In genomic region chr19:45593520-45593919, GRCh38 we compare ENCODE assay signal across 32 cellular contexts. TPM values are rescaled to one million over a fixed set of nuclear protein-coding genes. Genes with fewer than 3 reads are reported as not detected.
"Had no signal": no experiment of that assay in that cellular context is flagged by ENCODE, and none has a peak within 500 bp of the region (broad histone marks: within the 10 kb centered on the region; RNA-seq: fewer than 3 reads in every experiment).

No MANE protein-coding gene starts in this region.

- DNase-seq: naive B cell; naive thymus-derived CD8-positive, alpha-beta T cell; nephron progenitor cell; occipital lobe; psoas muscle; right cardiac atrium; spleen; stimulated activated CD4-positive, alpha-beta T cell treated with anti-CD3 and anti-CD28 coated beads, Interleukin-12 subunit alpha, Interleukin-12 subunit beta, amount 100 ng/mL, for 4 hours; stimulated activated CD4-positive, alpha-beta T cell treated with anti-CD3 and anti-CD28 coated beads, Interleukin-1b, Interleukin-23, amount 100 ng/mL, for 48 hours; stimulated activated CD4-positive, alpha-beta T cell treated with anti-CD3 and anti-CD28 coated beads, Interleukin-4, amount 100 ng/mL, for 1 hour; stimulated activated CD4-positive, alpha-beta T cell treated with anti-CD3 and anti-CD28 coated beads, Interleukin-4, amount 100 ng/mL, for 4 hours; stimulated activated CD8-positive, alpha-beta memory T cell treated with anti-CD3 and anti-CD28 coated beads, Interleukin-4, amount 100 ng/mL, for 48 hours; stimulated activated naive CD4-positive, alpha-beta T cell; stimulated activated naive CD8-positive, alpha-beta T cell treated with anti-CD3 and anti-CD28 coated beads, Interleukin-15, amount 100 ng/mL, for 72 hours; stimulated activated naive CD8-positive, alpha-beta T cell treated with anti-CD3 and anti-CD28 coated beads, Interleukin-15, Interleukin-2, amounts not matched to agents 100 U/mL and 50 U/mL, for 24 hours; substantia nigra; testis; tibial artery; transverse colon; upper lobe of right lung; uterus had no signal

- H3K27ac ChIP-seq: parathyroid adenoma, psoas muscle, skin epidermis, suprapubic skin, testis, tibial artery, transverse colon, upper lobe of right lung, uterus had no signal

- H3K4me3 ChIP-seq: psoas muscle, skin epidermis, smooth muscle cell, spleen, suprapubic skin, testis, tibial artery, transverse colon, upper lobe of right lung, uterus had no signal

- H3K9ac ChIP-seq: parathyroid adenoma had no signal

- H2AFZ ChIP-seq: parathyroid adenoma had no signal

- H3K36me3 ChIP-seq: spleen, suprapubic skin, tibial artery, transverse colon, uterus had no signal

- H3K4me1 ChIP-seq: parathyroid adenoma, uterus had no signal

- ATAC-seq: naive thymus-derived CD8-positive, alpha-beta T cell; natural killer cell treated with Interleukin-12 subunit alpha and Interleukin-12 subunit beta and Interleukin-15 and Interleukin-18, amount 100 ng/mL, for 72 hours; psoas muscle; right cardiac atrium; sciatic nerve; stimulated activated memory B cell treated with anti-CD40 and anti-IgM and Interleukin-4, amounts not matched to agents 10 μg/mL and 1 μg/mL and 100 μg/mL, for 72 hours; stimulated activated naive CD8-positive, alpha-beta T cell treated with anti-CD3 and anti-CD28 coated beads, Interleukin-15, amount 100 ng/mL, for 72 hours; stimulated activated naive CD8-positive, alpha-beta T cell treated with anti-CD3 and anti-CD28 coated beads, Interleukin-15, Interleukin-2, amounts not matched to agents 100 U/mL and 50 U/mL, for 24 hours; upper lobe of right lung had no signal

- H3K79me2 ChIP-seq: parathyroid adenoma had no signal

- H3K4me2 ChIP-seq: smooth muscle cell had no signal

- H3K27me3 ChIP-seq: testis had no signal

- H3K9me3 ChIP-seq: psoas muscle, spleen, suprapubic skin, testis, tibial artery, transverse colon, upper lobe of right lung, uterus had no signal

RNA-seq across cellular contexts. Expression of gene GPR4, which starts 8.5 kb away (rescaled TPM):
- total RNA-seq: naive thymus-derived CD8-positive, alpha-beta T cell; neural crest cell; osteocyte; progenitor cell of endocrine pancreas; renal cortical epithelial cell; smooth muscle cell had no signal
- polyA plus RNA-seq: naive thymus-derived CD8-positive, alpha-beta T cell; smooth muscle cell had no signal
